ENCODE assay signal across 10 cellular contexts in genomic region chr1:8847990-8848389, GRCh38. TPM values are rescaled to one million over a fixed set of nuclear protein-coding genes. Genes with fewer than 3 reads are reported as not detected.
DNase-seq lines count a peak whose midpoint lies in the region; ATAC-seq and TF ChIP-seq lines count a peak whose summit lies in the region.
"Had no signal": no experiment of that assay in that cellular context is flagged by ENCODE, and none has a peak within 500 bp of the region (broad histone marks: within the 10 kb centered on the region; RNA-seq: fewer than 3 reads in every experiment).

No MANE protein-coding gene starts in this region.

- H3K27ac ChIP-seq in esophagus muscularis mucosa (replicated peaks in 1 of 4) = peak overlapping the region; percentile 14 to 76 (median 63)

- H3K4me1 ChIP-seq in esophagus muscularis mucosa = peaks cover 13 to 39% (median 26%) of the 10 kb centered on the region in 4 donors
- H3K4me1 ChIP-seq: Caco-2 had no signal

- 63% methylated on average over 5 of the region's 5 CpGs for WGBS in esophagus muscularis mucosa
- WGBS in lower leg skin, 2 donors = 77 to 80% methylated on average over 5 of the region's 5 CpGs

- intact Hi-C loops in esophagus muscularis mucosa (cut with DNase I) (loop anchor here (5.0 kb wide), 1 partner anchor 286 kb away; no protein-coding TSS in a partner anchor), lower leg skin (cut with DNase I; ENCODE audit: low total_unique reads) (no loop called here)

- H3K9me3 ChIP-seq in esophagus muscularis mucosa = no peaks in the 10 kb centered on the region
- H3K9me3 ChIP-seq: Caco-2 had no signal

- TF ChIP-seq CTCF in esophagus muscularis mucosa (IDR thresholded peaks at IDR 0.05) (no peak), lower leg skin (IDR thresholded peaks at IDR 0.05) (no peak)

- no peak for TF ChIP-seq EP300 in esophagus muscularis mucosa (IDR thresholded peaks at IDR 0.05)

- ATAC-seq in HG03095 (IDR thresholded peaks at IDR 0.05; ENCODE audit: unreplicated experiment) (no peak), HG03108 (IDR thresholded peaks at IDR 0.05; ENCODE audit: unreplicated experiment) (no peak)

- TF ChIP-seq POLR2A in esophagus muscularis mucosa (IDR thresholded peaks at IDR 0.05; ENCODE audit: low read depth) = no peak
- TF ChIP-seq POLR2A in lower leg skin (IDR thresholded peaks at IDR 0.05) = no peak

- no peaks in the 10 kb centered on the region for H3K36me3 ChIP-seq in esophagus muscularis mucosa

- H3K4me3 ChIP-seq in Jurkat, Clone E6-1 (ENCODE audit: low read length) = no peak overlapping the region
- H3K4me3 ChIP-seq in esophagus muscularis mucosa (no peak overlapping the region), skeletal muscle cell (ENCODE audit: low read depth, low read length) (no peak overlapping the region), lower leg skin (ENCODE audit: low read depth, poor library complexity, severe bottlenecking) (no peak overlapping the region)

- no peaks in the 10 kb centered on the region for H3K27me3 ChIP-seq in esophagus muscularis mucosa

- DNase-seq in Jurkat, Clone E6-1 (ENCODE audit: low read depth, low spot score) = peak; percentile 87
- peak; percentile 94 for DNase-seq in NCI-H510A (lab: John Stamatoyannopoulos, UW)
- DNase-seq in esophagus muscularis mucosa (ENCODE audit: extremely low spot score) = no peak
- DNase-seq in skeletal muscle cell (ENCODE audit: low read depth) = peak; percentile 36
- DNase-seq in lower leg skin (ENCODE audit: low spot score in 2 of 2) = no peak
- DNase-seq: Caco-2; naive B cell; stimulated activated CD8-positive, alpha-beta memory T cell treated with anti-CD3 and anti-CD28 coated beads, Interleukin-4, amount 100 ng/mL, for 48 hours had no signal

RNA-seq across cellular contexts. Expression of gene ENO1, which starts 30.5 kb away (rescaled TPM):
- 1,991 TPM for polyA plus RNA-seq in Jurkat, Clone E6-1 (2012; ENCODE audit: insufficient read depth, insufficient read length)
- total RNA-seq in esophagus muscularis mucosa (100 to 1,000 TPM; 595 to 895 (median 621) TPM), lower leg skin (100 to 1,000 TPM; 351 to 688 (median 453) TPM)

RNA-seq across cellular contexts. Expression of gene RERE, which starts 30.6 kb away (rescaled TPM):
- 14.2 TPM for polyA plus RNA-seq in Jurkat, Clone E6-1 (2012; ENCODE audit: insufficient read depth, insufficient read length)
- total RNA-seq in esophagus muscularis mucosa (100 to 1,000 TPM; 133 to 212 (median 168) TPM), lower leg skin (10 to 100 TPM; 41.0 to 84.9 (median 76.8) TPM)

Comparison
In these comparisons a context has a peak if more than half of its experiments do, and no peak if none do; other contexts are left out.
1. DNase-seq: peak in Jurkat, Clone E6-1 (single experiment), NCI-H510A (single experiment) and skeletal muscle cell (single experiment); none in esophagus muscularis mucosa (single experiment) and lower leg skin (0 of 2).